3 cellular contexts compared by ENCODE assay signal in the genomic region with DNA sequence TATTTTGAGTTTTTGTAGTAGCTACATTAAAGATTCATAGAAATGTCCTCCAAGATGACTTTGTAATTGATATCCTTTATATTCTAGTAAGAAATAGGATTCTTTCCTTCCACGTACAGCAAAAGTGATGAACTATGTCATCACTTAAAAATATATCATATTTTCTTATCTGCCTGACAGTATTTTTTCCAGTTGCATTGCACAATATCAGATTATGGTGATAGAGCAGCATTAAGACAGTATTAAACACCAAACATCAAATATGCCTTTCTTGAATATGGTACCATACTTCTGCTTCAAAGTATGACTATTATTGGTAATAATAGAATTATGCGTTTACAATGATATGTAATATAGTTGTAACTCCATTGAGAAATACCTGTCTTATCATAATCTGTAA.
TF ChIP-seq lines count a peak whose summit lies in the region.

No MANE protein-coding gene starts in this region.

TF ChIP-seq in HepG2, 621 proteins besides CTCF, POLR2A, EP300 and RAD21:
- TF ChIP-seq, protein P1, sequence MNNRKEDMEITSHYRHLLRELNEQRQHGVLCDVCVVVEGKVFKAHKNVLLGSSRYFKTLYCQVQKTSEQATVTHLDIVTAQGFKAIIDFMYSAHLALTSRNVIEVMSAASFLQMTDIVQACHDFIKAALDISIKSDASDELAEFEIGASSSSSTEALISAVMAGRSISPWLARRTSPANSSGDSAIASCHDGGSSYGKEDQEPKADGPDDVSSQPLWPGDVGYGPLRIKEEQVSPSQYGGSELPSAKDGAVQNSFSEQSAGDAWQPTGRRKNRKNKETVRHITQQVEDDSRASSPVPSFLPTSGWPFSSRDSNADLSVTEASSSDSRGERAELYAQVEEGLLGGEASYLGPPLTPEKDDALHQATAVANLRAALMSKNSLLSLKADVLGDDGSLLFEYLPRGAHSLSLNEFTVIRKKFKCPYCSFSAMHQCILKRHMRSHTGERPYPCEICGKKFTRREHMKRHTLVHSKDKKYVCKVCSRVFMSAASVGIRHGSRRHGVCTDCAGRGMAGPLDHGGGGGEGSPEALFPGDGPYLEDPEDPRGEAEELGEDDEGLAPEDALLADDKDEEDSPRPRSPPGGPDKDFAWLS (CRISPR knock-in tag; IDR thresholded peaks at IDR 0.05; ENCODE audit: borderline replicate concordance) = no peak
- TF ChIP-seq CEBPB (IDR thresholded peaks at IDR 0.05; ENCODE audit: borderline replicate concordance, low read depth, low read length) = peak; percentile 57; the same call in 1 of the 2 replicates

TF ChIP-seq in IMR-90, 13 proteins besides CTCF, POLR2A, EP300 and RAD21:
- TF ChIP-seq CEBPB (IDR thresholded peaks at IDR 0.05; ENCODE audit: low read depth, low read length) (peak; percentile 52), RFX5 (IDR thresholded peaks at IDR 0.05; ENCODE audit: low read depth, low read length) (no peak)

TF ChIP-seq in K562, 482 proteins besides CTCF, POLR2A, EP300 and RAD21:
- no peak for TF ChIP-seq CEBPG (CRISPR knock-in tag; IDR thresholded peaks at IDR 0.05)
- TF ChIP-seq CEBPG (tag; conservative IDR thresholded peaks at IDR 0.05 in 1 of 2, IDR thresholded peaks at IDR 0.05 in 1 of 2) = peak in 1 of 2 experiments; percentile 53; a peak in 2 of 4 replicates
- TF ChIP-seq, protein P2, sequence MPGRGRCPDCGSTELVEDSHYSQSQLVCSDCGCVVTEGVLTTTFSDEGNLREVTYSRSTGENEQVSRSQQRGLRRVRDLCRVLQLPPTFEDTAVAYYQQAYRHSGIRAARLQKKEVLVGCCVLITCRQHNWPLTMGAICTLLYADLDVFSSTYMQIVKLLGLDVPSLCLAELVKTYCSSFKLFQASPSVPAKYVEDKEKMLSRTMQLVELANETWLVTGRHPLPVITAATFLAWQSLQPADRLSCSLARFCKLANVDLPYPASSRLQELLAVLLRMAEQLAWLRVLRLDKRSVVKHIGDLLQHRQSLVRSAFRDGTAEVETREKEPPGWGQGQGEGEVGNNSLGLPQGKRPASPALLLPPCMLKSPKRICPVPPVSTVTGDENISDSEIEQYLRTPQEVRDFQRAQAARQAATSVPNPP (IDR thresholded peaks at IDR 0.05; ENCODE audit: borderline replicate concordance, insufficient read depth, insufficient read length) = no peak
- TF ChIP-seq ZNF165 (CRISPR knock-in tag; IDR thresholded peaks at IDR 0.05; ENCODE audit: borderline replicate concordance) = no peak
- no peak for TF ChIP-seq ZNF76 (CRISPR knock-in tag; IDR thresholded peaks at IDR 0.05; ENCODE audit: borderline replicate concordance)
- peak; percentile 60 for TF ChIP-seq CEBPB (tag; IDR thresholded peaks at IDR 0.05)
